ENCODE assay signal across 23 cellular contexts in the genomic region with DNA sequence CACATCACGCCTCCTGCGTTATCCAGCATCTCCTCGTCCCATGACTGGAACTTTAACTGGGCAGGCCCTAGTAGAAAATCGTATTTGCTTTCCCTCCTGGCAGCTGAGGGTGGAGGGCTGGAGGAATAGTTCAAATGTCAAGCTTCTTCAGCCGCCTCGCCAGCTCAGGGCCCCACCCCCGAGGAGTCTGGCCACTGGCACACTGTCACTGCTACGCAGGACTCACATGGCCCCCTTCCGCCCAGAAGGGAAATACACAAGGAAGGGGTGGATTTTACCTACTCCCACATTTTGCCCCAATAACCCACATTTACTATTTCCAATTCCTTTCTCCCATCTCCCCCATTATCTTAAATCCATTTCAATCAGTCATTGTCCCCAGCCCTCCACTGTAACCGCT. TPM values are rescaled to one million over a fixed set of nuclear protein-coding genes. Genes with fewer than 3 reads are reported as not detected.
"Had no signal": no experiment of that assay in that cellular context is flagged by ENCODE, and none has a peak within 500 bp of the region (broad histone marks: within the 10 kb centered on the region; RNA-seq: fewer than 3 reads in every experiment).

No MANE protein-coding gene starts in this region.

- H3K4me2 ChIP-seq: smooth muscle cell had no signal

- H3K4me3 Mint-ChIP-seq: activated CD4-positive, alpha-beta T cell treated with anti-CD3 and anti-CD28 coated beads, Interleukin-2, amount 10 ng/mL, durations not matched to agents 24 days and 14 days; brain; mesothelial cell of epicardium; natural killer cell; stimulated activated naive B cell treated with anti-CD40 and anti-IgM and Interleukin-4, amounts not matched to agents 10 μg/mL and 1 μg/mL and 100 μg/mL, for 72 hours; T-helper 17 cell had no signal

- H3K36me3 ChIP-seq: left lung, sigmoid colon, transverse colon had no signal

- ATAC-seq: activated naive CD4-positive, alpha-beta T cell treated with anti-CD3 and anti-CD28 coated beads, Interleukin-2, amount 50 U/mL, for 72 hours; left lung; natural killer cell; stimulated activated naive B cell treated with anti-CD40 and anti-IgM and Interleukin-4, amounts not matched to agents 10 μg/mL and 1 μg/mL and 100 μg/mL, for 72 hours; T-helper 17 cell had no signal

- H3K4me1 ChIP-seq: left lung, sigmoid colon, transverse colon had no signal

- H3K27ac Mint-ChIP-seq: activated CD4-positive, alpha-beta T cell treated with anti-CD3 and anti-CD28 coated beads, Interleukin-2, amount 10 ng/mL, durations not matched to agents 24 days and 14 days; activated naive CD4-positive, alpha-beta T cell treated with anti-CD3 and anti-CD28 coated beads, Interleukin-2, amount 50 U/mL, for 72 hours; brain; mesothelial cell of epicardium; natural killer cell; stimulated activated naive B cell treated with anti-CD40 and anti-IgM and Interleukin-4, amounts not matched to agents 10 μg/mL and 1 μg/mL and 100 μg/mL, for 72 hours; T-helper 17 cell had no signal

- H3K27ac ChIP-seq: left lung, sigmoid colon, transverse colon had no signal

- H3K9me3 ChIP-seq: left lung, sigmoid colon, transverse colon had no signal

- H3K36me3 Mint-ChIP-seq: activated naive CD4-positive, alpha-beta T cell treated with anti-CD3 and anti-CD28 coated beads, Interleukin-2, amount 50 U/mL, for 72 hours; brain; mesothelial cell of epicardium; natural killer cell; stimulated activated naive B cell treated with anti-CD40 and anti-IgM and Interleukin-4, amounts not matched to agents 10 μg/mL and 1 μg/mL and 100 μg/mL, for 72 hours had no signal

- H3K4me3 ChIP-seq: left lung, sigmoid colon, smooth muscle cell, transverse colon had no signal

- DNase-seq: activated CD4-positive, alpha-beta T cell treated with anti-CD3 and anti-CD28 coated beads, Interleukin-2, amount 10 ng/mL, durations not matched to agents 24 days and 14 days; activated CD4-positive, CD25-positive, alpha-beta regulatory T cell; activated T-cell treated with anti-CD3 and anti-CD28 coated beads, Interleukin-2, amount 50 U/mL, for 1 hour; aorta; effector CD4-positive, alpha-beta T cell; glutamatergic neuron; left lung; natural killer cell; nucleus accumbens; sigmoid colon; stimulated activated CD4-positive, alpha-beta T cell treated with anti-CD3 and anti-CD28 coated beads, Interleukin-15, amount 100 ng/mL, for 24 hours; stimulated activated CD4-positive, alpha-beta T cell treated with anti-CD3 and anti-CD28 coated beads, Interleukin-2, amount 100 ng/mL, for 48 hours; stimulated activated CD8-positive, alpha-beta memory T cell treated with anti-CD3 and anti-CD28 coated beads, Interleukin-4, amount 100 ng/mL, for 48 hours; stimulated activated naive B cell treated with anti-CD40 and anti-IgM and Interleukin-4, amounts not matched to agents 10 μg/mL and 1 μg/mL and 100 μg/mL, for 72 hours; SW 1271; T-helper 17 cell; transverse colon had no signal

- H3K9me3 Mint-ChIP-seq: activated CD4-positive, alpha-beta T cell treated with anti-CD3 and anti-CD28 coated beads, Interleukin-2, amount 10 ng/mL, durations not matched to agents 24 days and 14 days; activated naive CD4-positive, alpha-beta T cell treated with anti-CD3 and anti-CD28 coated beads, Interleukin-2, amount 50 U/mL, for 72 hours had no signal

- H3K4me1 Mint-ChIP-seq: activated CD4-positive, alpha-beta T cell treated with anti-CD3 and anti-CD28 coated beads, Interleukin-2, amount 10 ng/mL, durations not matched to agents 24 days and 14 days; brain; natural killer cell; stimulated activated naive B cell treated with anti-CD40 and anti-IgM and Interleukin-4, amounts not matched to agents 10 μg/mL and 1 μg/mL and 100 μg/mL, for 72 hours had no signal

RNA-seq across cellular contexts. Expression of a gene that starts 8.6 kb away (rescaled TPM):
- total RNA-seq: activated CD4-positive, alpha-beta T cell treated with anti-CD3 and anti-CD28 coated beads, Interleukin-2, amount 10 ng/mL, durations not matched to agents 24 days and 14 days; activated naive CD4-positive, alpha-beta T cell treated with anti-CD3 and anti-CD28 coated beads, Interleukin-2, amount 50 U/mL, for 72 hours; kidney epithelial cell; lung microvascular endothelial cell; transverse colon had no signal

RNA-seq across cellular contexts. Expression of a gene that starts 40.1 kb away (rescaled TPM):
- total RNA-seq: activated CD4-positive, alpha-beta T cell treated with anti-CD3 and anti-CD28 coated beads, Interleukin-2, amount 10 ng/mL, durations not matched to agents 24 days and 14 days; activated naive CD4-positive, alpha-beta T cell treated with anti-CD3 and anti-CD28 coated beads, Interleukin-2, amount 50 U/mL, for 72 hours; kidney epithelial cell; lung microvascular endothelial cell; T-helper 17 cell had no signal
